18 cellular contexts compared by ENCODE assay signal in genomic region chr4:63460075-63460474, GRCh38.
DNase-seq lines count a peak whose midpoint lies in the region; ATAC-seq, FAIRE-seq and TF ChIP-seq lines count a peak whose summit lies in the region.
"Had no signal": no experiment of that assay in that cellular context is flagged by ENCODE, and none has a peak within 500 bp of the region (broad histone marks: within the 10 kb centered on the region; RNA-seq: fewer than 3 reads in every experiment).

No MANE protein-coding gene starts in this region.

- H4K20me1 ChIP-seq in MM.1S (ENCODE audit: insufficient read depth, low read length) (no peaks in the 10 kb centered on the region), GM12878 (ENCODE audit: control insufficient read depth, insufficient read depth) (no peaks in the 10 kb centered on the region)

- CTCF ChIA-PET in GM12878 (lab: Yijun Ruan, JAX) = no interaction called here

- TF ChIP-seq CTCF in MM.1S (IDR thresholded peaks at IDR 0.05; ENCODE audit: low read length) (no peak), GM12878 (IDR thresholded peaks at IDR 0.05 in 2 of 3, conservative IDR thresholded peaks at IDR 0.05 in 1 of 3; ENCODE audit: control insufficient read depth in 2 of 3, extremely low read depth in 1 of 3, insufficient read depth in 1 of 3, low read depth in 3 of 3, low read length in 3 of 3) (no peak)

- no peaks in the 10 kb centered on the region for H3K9me2 ChIP-seq in MM.1S (replicated peaks; ENCODE audit: insufficient read depth, low read length)

- no TSS peak for BruUV-seq in GM12878 (replicated peaks; lab: Mats Ljungman, UMichigan)

- no peak overlapping the region for H3K9ac ChIP-seq in MM.1S (ENCODE audit: low read length)
- H3K9ac ChIP-seq in GM12878 (ENCODE audit: control insufficient read depth, insufficient read depth, low read length) = no peak overlapping the region
- H3K9ac ChIP-seq: GM23248 had no signal

- TF ChIP-seq RAD21 in GM12878 (IDR thresholded peaks at IDR 0.05; ENCODE audit: insufficient read depth, low read depth, low read length) = no peak

- no peaks in the 10 kb centered on the region for H3F3A ChIP-seq in MM.1S (ENCODE audit: insufficient read depth, low read length)

- TF ChIP-seq POLR2A in GM12878 (IDR thresholded peaks at IDR 0.05; ENCODE audit: low read depth, low read length) = no peak

- H3K27ac ChIP-seq in MM.1S (ENCODE audit: low read length) = peak overlapping the region; percentile 19; the same call in 1 of the 2 replicates
- no peak overlapping the region for H3K27ac ChIP-seq in SJCRH30
- no peak overlapping the region for H3K27ac ChIP-seq in GM12878 (ENCODE audit: control insufficient read depth, insufficient read depth)
- H3K27ac ChIP-seq: A549, GM23248 had no signal

- H3K36me3 ChIP-seq in MM.1S (replicated peaks; ENCODE audit: insufficient read depth, low read length) (no peaks in the 10 kb centered on the region), SJCRH30 (no peaks in the 10 kb centered on the region), GM12878 (ENCODE audit: control insufficient read depth in 2 of 2, insufficient read depth in 2 of 2, low read length in 1 of 2) (no peaks in the 10 kb centered on the region)

- no peak for FAIRE-seq in GM12878 (lab: Jason Lieb, UNC)
- FAIRE-seq: A549, D721Med, G401.6, H54 had no signal

- intact Hi-C loops in GM12878 (cut with micrococcal nuclease; ENCODE audit: unreplicated experiment) = no loop called here

- in situ Hi-C loops in GM12878 (cut with MboI) = no loop called here

- WGBS in GM12878 (ENCODE audit: insufficient coverage, insufficient replicate concordance, low lambda C conversion rate, missing lambda C conversion rate) = 0% methylated on average over 2 of the region's 2 CpGs

- 0 out of 2 replicates have a peak overlapping the region, but pooled peaks have one; percentile 24 for H2AFZ ChIP-seq in MM.1S (ENCODE audit: low read length)
- H2AFZ ChIP-seq in GM12878 (ENCODE audit: control insufficient read depth, low read depth, low read length) = no peak overlapping the region
- H2AFZ ChIP-seq: GM23248 had no signal

- RAD21 ChIA-PET in GM12878 (lab: Charles Lee; ENCODE audit: unreplicated experiment) = no interaction called here

- SMC1A ChIA-PET in GM12878 (lab: Charles Lee; ENCODE audit: uncharacterized antibody, unreplicated experiment) = interaction anchor here (0.7 to 1.3 kb wide), 3 partner anchors 53 to 103 kb away, joined by 3 read pairs; no protein-coding TSS in a partner anchor

- TF ChIP-seq EP300 in GM12878 (IDR thresholded peaks at IDR 0.05; ENCODE audit: borderline replicate concordance in 1 of 2, control insufficient read depth in 1 of 2, low read depth in 2 of 2, low read length in 2 of 2) = no peak

- no peak overlapping the region for H3K4me2 ChIP-seq in MM.1S (ENCODE audit: low read depth, low read length)
- no peak overlapping the region for H3K4me2 ChIP-seq in GM12878 (ENCODE audit: control insufficient read depth, insufficient read depth)
- H3K4me2 ChIP-seq: A549 had no signal

- H3K4me1 ChIP-seq in MM.1S (ENCODE audit: low read length) (peaks cover 5% of the 10 kb centered on the region; the same call in 1 of the 2 replicates), SJCRH30 (no peaks in the 10 kb centered on the region), GM12878 (ENCODE audit: control insufficient read depth, insufficient read depth, low read length) (no peaks in the 10 kb centered on the region)
- H3K4me1 ChIP-seq: A549 had no signal

- DNase-seq in MM.1S (peak; percentile 25), SJCRH30 (peak; percentile 11 to 26), GM12878 (ENCODE audit: low read depth, low spot score) (no peak)
- DNase-seq in stimulated activated CD4-positive, alpha-beta T cell treated with anti-CD3 and anti-CD28 coated beads, Interleukin-1b, Interleukin-23, amount 100 ng/mL, for 48 hours = no peak
- DNase-seq in activated CD4-positive, alpha-beta T cell treated with anti-CD3 and anti-CD28 coated beads for 4 hours = no peak
- DNase-seq: CD8-positive, alpha-beta T cell; COR-L47; DMS153; DMS79 treated with DMSO at 0.1 percent for 48 hours; EL; GM23248 had no signal

- ATAC-seq in GM12878 (peak; percentile 32), GM21723 (IDR thresholded peaks at IDR 0.05; ENCODE audit: unreplicated experiment) (no peak), HG02852 (IDR thresholded peaks at IDR 0.05; ENCODE audit: unreplicated experiment) (no peak)
- ATAC-seq: A549; CD8-positive, alpha-beta T cell; HCT116 had no signal

- H3K27me3 ChIP-seq in MM.1S (replicated peaks; ENCODE audit: insufficient read depth, low read length) (no peaks in the 10 kb centered on the region), SJCRH30 (no peaks in the 10 kb centered on the region), GM12878 (replicated peaks in 1 of 2; ENCODE audit: control insufficient read depth in 2 of 2, insufficient read depth in 2 of 2, low read length in 1 of 2) (no peaks in the 10 kb centered on the region)

- H3K79me2 ChIP-seq in MM.1S (ENCODE audit: low read length) = no peaks in the 10 kb centered on the region
- no peaks in the 10 kb centered on the region for H3K79me2 ChIP-seq in GM12878 (ENCODE audit: control insufficient read depth, insufficient read depth, low read length)

- H3K4me3 ChIP-seq in MM.1S (ENCODE audit: low read length) = no peak overlapping the region
- no peak overlapping the region for H3K4me3 ChIP-seq in SJCRH30
- H3K4me3 ChIP-seq in GM12878 = no peak overlapping the region
- H3K4me3 ChIP-seq: A549, GM23248 had no signal

- H3K9me3 ChIP-seq in MM.1S (replicated peaks; ENCODE audit: insufficient read depth, low read length) = no peaks in the 10 kb centered on the region
- no peaks in the 10 kb centered on the region for H3K9me3 ChIP-seq in SJCRH30 (replicated peaks)
- H3K9me3 ChIP-seq in GM12878 (replicated peaks; ENCODE audit: control insufficient read depth, insufficient read depth, low read length) = no peaks in the 10 kb centered on the region
- H3K9me3 ChIP-seq: A549 had no signal

- POLR2A ChIA-PET in GM12878 (lab: Charles Lee) = no interaction called here

TF ChIP-seq in GM12878, 131 proteins besides CTCF, POLR2A, EP300 and RAD21 (continues in another document):
- TF ChIP-seq LARP7 (IDR thresholded peaks at IDR 0.05) (no peak), YBX1 (IDR thresholded peaks at IDR 0.05) (no peak), ZNF24 (IDR thresholded peaks at IDR 0.05) (no peak), CUX1 (IDR thresholded peaks at IDR 0.05; ENCODE audit: insufficient replicate concordance, low read depth, low read length) (no peak), TCF7 (IDR thresholded peaks at IDR 0.05; ENCODE audit: borderline replicate concordance) (no peak)
- TF ChIP-seq, protein P1, sequence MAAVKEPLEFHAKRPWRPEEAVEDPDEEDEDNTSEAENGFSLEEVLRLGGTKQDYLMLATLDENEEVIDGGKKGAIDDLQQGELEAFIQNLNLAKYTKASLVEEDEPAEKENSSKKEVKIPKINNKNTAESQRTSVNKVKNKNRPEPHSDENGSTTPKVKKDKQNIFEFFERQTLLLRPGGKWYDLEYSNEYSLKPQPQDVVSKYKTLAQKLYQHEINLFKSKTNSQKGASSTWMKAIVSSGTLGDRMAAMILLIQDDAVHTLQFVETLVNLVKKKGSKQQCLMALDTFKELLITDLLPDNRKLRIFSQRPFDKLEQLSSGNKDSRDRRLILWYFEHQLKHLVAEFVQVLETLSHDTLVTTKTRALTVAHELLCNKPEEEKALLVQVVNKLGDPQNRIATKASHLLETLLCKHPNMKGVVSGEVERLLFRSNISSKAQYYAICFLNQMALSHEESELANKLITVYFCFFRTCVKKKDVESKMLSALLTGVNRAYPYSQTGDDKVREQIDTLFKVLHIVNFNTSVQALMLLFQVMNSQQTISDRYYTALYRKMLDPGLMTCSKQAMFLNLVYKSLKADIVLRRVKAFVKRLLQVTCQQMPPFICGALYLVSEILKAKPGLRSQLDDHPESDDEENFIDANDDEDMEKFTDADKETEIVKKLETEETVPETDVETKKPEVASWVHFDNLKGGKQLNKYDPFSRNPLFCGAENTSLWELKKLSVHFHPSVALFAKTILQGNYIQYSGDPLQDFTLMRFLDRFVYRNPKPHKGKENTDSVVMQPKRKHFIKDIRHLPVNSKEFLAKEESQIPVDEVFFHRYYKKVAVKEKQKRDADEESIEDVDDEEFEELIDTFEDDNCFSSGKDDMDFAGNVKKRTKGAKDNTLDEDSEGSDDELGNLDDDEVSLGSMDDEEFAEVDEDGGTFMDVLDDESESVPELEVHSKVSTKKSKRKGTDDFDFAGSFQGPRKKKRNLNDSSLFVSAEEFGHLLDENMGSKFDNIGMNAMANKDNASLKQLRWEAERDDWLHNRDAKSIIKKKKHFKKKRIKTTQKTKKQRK (IDR thresholded peaks at IDR 0.05; ENCODE audit: low read depth, low read length) = no peak

Comparison
In these comparisons a context has a peak if more than half of its experiments do, and no peak if none do; other contexts are left out.
1. DNase-seq: peak in MM.1S (single experiment) and SJCRH30 (2 of 2); none in GM12878 (single experiment), stimulated activated CD4-positive, alpha-beta T cell treated with anti-CD3 and anti-CD28 coated beads, Interleukin-1b, Interleukin-23, amount 100 ng/mL, for 48 hours (single experiment) and activated CD4-positive, alpha-beta T cell treated with anti-CD3 and anti-CD28 coated beads for 4 hours (0 of 2).